Comparison of ENCODE assay signal across 14 cellular contexts in the genomic region with DNA sequence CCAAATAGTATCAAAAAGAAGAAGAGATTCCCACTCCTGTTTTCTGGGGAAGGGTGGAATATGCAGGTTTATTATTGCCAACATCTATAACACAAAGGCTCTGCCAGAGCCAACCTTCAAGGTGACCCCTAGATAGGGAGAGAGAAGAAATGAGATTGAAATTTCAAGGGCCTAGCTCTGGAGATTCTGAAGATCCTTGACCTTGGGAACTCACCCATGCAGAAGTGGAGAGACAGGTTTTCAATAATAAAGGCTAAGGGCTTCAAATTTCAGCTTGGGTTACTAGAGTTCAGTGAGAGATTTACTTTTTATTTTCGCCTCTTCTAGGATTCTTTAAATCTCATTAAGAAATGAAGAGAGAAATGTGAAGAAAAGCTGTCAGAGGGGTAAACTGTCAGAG.
DNase-seq lines count a peak whose midpoint lies in the region; ATAC-seq and TF ChIP-seq lines count a peak whose summit lies in the region.
"Had no signal": no experiment of that assay in that cellular context is flagged by ENCODE, and none has a peak within 500 bp of the region (broad histone marks: within the 10 kb centered on the region; RNA-seq: fewer than 3 reads in every experiment).

No MANE protein-coding gene starts in this region.

- H4K8ac ChIP-seq in IMR-90 (ENCODE audit: low read depth in 2 of 2, low read length in 2 of 2) (no peak overlapping the region), trophoblast cell (ENCODE audit: low read depth, low read length) (no peak overlapping the region)

- H4K91ac ChIP-seq in IMR-90 (ENCODE audit: insufficient read depth, low read depth, low read length) = no peak overlapping the region
- H4K91ac ChIP-seq in trophoblast cell (ENCODE audit: low read depth, low read length) = peak overlapping the region; percentile 21

- H3K9me1 ChIP-seq in IMR-90 (ENCODE audit: insufficient read depth, low read length) = no peaks in the 10 kb centered on the region

- no peak overlapping the region for H2AK9ac ChIP-seq in IMR-90 (replicated peaks; ENCODE audit: low read depth, low read length, poor library complexity)

- TF ChIP-seq RAD21 in IMR-90 (IDR thresholded peaks at IDR 0.05; ENCODE audit: low read length) = no peak

- peak overlapping the region; percentile 17; the same call in 1 of the 2 replicates for H3K4ac ChIP-seq in IMR-90 (ENCODE audit: low read depth, low read length)
- no peak overlapping the region for H3K4ac ChIP-seq in trophoblast cell (ENCODE audit: low read depth, low read length)

- POLR2A ChIA-PET in CD8-positive, alpha-beta memory T cell (lab: Charles Lee) = interaction anchor here (0.9 kb wide), 1 partner anchor 10 kb away, joined by 3 read pairs; no protein-coding TSS in a partner anchor
- POLR2A ChIA-PET in IMR-90 (lab: Charles Lee; ENCODE audit: unreplicated experiment) = no interaction called here

- H3K79me1 ChIP-seq in IMR-90 (ENCODE audit: low read depth in 1 of 2, low read length in 2 of 2) (no peaks in the 10 kb centered on the region), trophoblast cell (ENCODE audit: low read length) (peaks cover 3% of the 10 kb centered on the region)

- no peak for DNase-seq in CD8-positive, alpha-beta memory T cell
- no peak for DNase-seq in IMR-90
- DNase-seq in trophoblast cell = no peak
- DNase-seq in COLO829 (ENCODE audit: low spot score) = no peak
- DNase-seq in kidney tubule cell (ENCODE audit: low spot score) = no peak
- DNase-seq in NCI-H2196 (lab: John Stamatoyannopoulos, UW; ENCODE audit: unreplicated experiment) = no peak
- DNase-seq: amniotic stem cell, Peyer's patch had no signal

- CTCF ChIA-PET in CD8-positive, alpha-beta memory T cell (lab: Charles Lee) = interaction anchor here (0.7 to 2.3 kb wide), 18 partner anchors 9 to 312 kb away, joined by 3 to 9 read pairs (median 3); no protein-coding TSS in a partner anchor
- CTCF ChIA-PET in IMR-90 (lab: Yijun Ruan, JAX) = interaction anchor here (0.8 to 1.1 kb wide), 2 partner anchors 9 to 311 kb away, joined by 3 to 5 read pairs; no protein-coding TSS in a partner anchor

- peaks cover 7 to 18% (median 15%) of the 10 kb centered on the region in 3 donors for H3K36me3 Mint-ChIP-seq in CD8-positive, alpha-beta memory T cell
- peaks cover 17% of the 10 kb centered on the region for H3K36me3 Mint-ChIP-seq in dendritic cell treated with granulocyte-macrophage colony-stimulating factor and Interleukin-4, amounts not matched to agents 40 ng/mL and 50 ng/mL, for 4 days (ENCODE audit: low read depth)

- no peaks in the 10 kb centered on the region for H4K20me1 ChIP-seq in IMR-90 (ENCODE audit: insufficient read depth, low read length)

- no peaks in the 10 kb centered on the region for H3K9me3 ChIP-seq in CD8-positive, alpha-beta memory T cell (ENCODE audit: low read length)
- peaks cover 3% of the 10 kb centered on the region; the same call in 1 of the 2 replicates for H3K9me3 ChIP-seq in IMR-90 (ENCODE audit: control insufficient read depth, insufficient read depth, low read length)
- no peaks in the 10 kb centered on the region for H3K9me3 ChIP-seq in trophoblast cell (ENCODE audit: insufficient read depth, low read depth, low read length)
- H3K9me3 ChIP-seq: Peyer's patch, SJSA1 had no signal

- in situ Hi-C loops in IMR-90 (cut with MboI; ENCODE audit: low sequenced_read_pairs) = loop anchor here (10.0 kb wide), 1 partner anchor 147 kb away; no protein-coding TSS in a partner anchor

- H2AFZ ChIP-seq in IMR-90 (replicated peaks; ENCODE audit: low read length, poor library complexity) (no peak overlapping the region), trophoblast cell (ENCODE audit: insufficient read depth, low read length, poor library complexity) (no peak overlapping the region)

- no peaks in the 10 kb centered on the region for H3K36me3 ChIP-seq in CD8-positive, alpha-beta memory T cell (ENCODE audit: insufficient read depth, low read length)
- H3K36me3 ChIP-seq in IMR-90 (ENCODE audit: control insufficient read depth, insufficient read depth, low read length) = no peaks in the 10 kb centered on the region
- no peaks in the 10 kb centered on the region for H3K36me3 ChIP-seq in trophoblast cell (ENCODE audit: control insufficient read depth in 1 of 2, insufficient read depth in 2 of 2, low read length in 2 of 2)
- H3K36me3 ChIP-seq: Peyer's patch had no signal

- ATAC-seq in IMR-90 (ENCODE audit: low read depth) = no peak

- no peaks in the 10 kb centered on the region for H3K79me2 ChIP-seq in trophoblast cell (ENCODE audit: control insufficient read depth, insufficient read depth, low read length, poor library complexity)

- peak overlapping the region; percentile 42 for H2BK12ac ChIP-seq in trophoblast cell (ENCODE audit: low read length)

- H3K18ac ChIP-seq in IMR-90 (ENCODE audit: low read depth, low read length) (peak overlapping the region; percentile 10; the same call in 1 of the 2 replicates), trophoblast cell (ENCODE audit: low read length) (no peak overlapping the region)

- TF ChIP-seq CTCF in IMR-90 (conservative IDR thresholded peaks at IDR 0.05; ENCODE audit: low read depth, low read length) = no peak

- H4K5ac ChIP-seq in IMR-90 (ENCODE audit: low read depth, low read length) = no peak overlapping the region

- H3K14ac ChIP-seq in IMR-90 (replicated peaks; ENCODE audit: low read depth, low read length) = no peak overlapping the region
- no peak overlapping the region for H3K14ac ChIP-seq in trophoblast cell (ENCODE audit: low read length)

- H3K4me3 ChIP-seq in CD8-positive, alpha-beta memory T cell (ENCODE audit: low read length) = no peak overlapping the region
- no peak overlapping the region for H3K4me3 ChIP-seq in IMR-90 (ENCODE audit: insufficient read depth, low read depth, low read length)
- H3K4me3 ChIP-seq in trophoblast cell (ENCODE audit: low read depth, low read length) = no peak overlapping the region
- H3K4me3 ChIP-seq: Peyer's patch, SJSA1 had no signal

- no CpG with 5 or more reads among the region's 1 CpG for WGBS in IMR-90 (ENCODE audit: extremely low coverage in 2 of 2, insufficient read length in 1 of 2), 2 experiments
- WGBS in trophoblast cell (ENCODE audit: extremely low coverage, insufficient coverage, insufficient read length) = no CpG with 5 or more reads among the region's 1 CpG

- dilution Hi-C loops in IMR-90 (cut with HindIII; ENCODE audit: low sequenced_read_pairs, unreplicated experiment) = no loop called here

- H3K27me3 Mint-ChIP-seq in CD8-positive, alpha-beta memory T cell = no peaks in the 10 kb centered on the region
- H3K27me3 Mint-ChIP-seq in dendritic cell treated with granulocyte-macrophage colony-stimulating factor and Interleukin-4, amounts not matched to agents 40 ng/mL and 50 ng/mL, for 4 days = no peaks in the 10 kb centered on the region

- H4K12ac ChIP-seq in trophoblast cell (ENCODE audit: low read depth, low read length) = no peak overlapping the region

- H2BK120ac ChIP-seq in IMR-90 (ENCODE audit: low read depth, low read length) = 0 out of 2 replicates have a peak overlapping the region, but pooled peaks have one; percentile 65
- H2BK120ac ChIP-seq in trophoblast cell (ENCODE audit: insufficient read depth, low read length, poor library complexity) = no peak overlapping the region

- no peak overlapping the region for H3K4me2 ChIP-seq in IMR-90 (ENCODE audit: low read depth, low read length)
- H3K4me2 ChIP-seq in trophoblast cell (ENCODE audit: low read length) = no peak overlapping the region

- BruUV-seq in IMR-90 (replicated peaks; lab: Mats Ljungman, UMichigan) = no TSS peak

- H2BK15ac ChIP-seq in IMR-90 (ENCODE audit: low read depth, low read length) = peak overlapping the region; percentile 60; the same call in 1 of the 3 replicates

- H3K4me3 Mint-ChIP-seq in CD8-positive, alpha-beta memory T cell = no peak overlapping the region
- H3K4me3 Mint-ChIP-seq in dendritic cell treated with granulocyte-macrophage colony-stimulating factor and Interleukin-4, amounts not matched to agents 40 ng/mL and 50 ng/mL, for 4 days = no peak overlapping the region
- H3K4me3 Mint-ChIP-seq: stimulated activated naive B cell treated with anti-CD40 and anti-IgM and Interleukin-4, amounts not matched to agents 10 μg/mL and 1 μg/mL and 100 μg/mL, for 72 hours; T-helper 1 cell treated with Interleukin-12 subunit alpha and Interleukin-12 subunit beta and Interleukin-4 antibody, amounts not matched to agents 30 μg/mL and 1 μg/mL, for 36 hours had no signal

- H3K9me3 Mint-ChIP-seq in CD8-positive, alpha-beta memory T cell = peaks cover 6 to 17% (median 13%) of the 10 kb centered on the region in 5 donors
- H3K9me3 Mint-ChIP-seq in dendritic cell treated with granulocyte-macrophage colony-stimulating factor and Interleukin-4, amounts not matched to agents 40 ng/mL and 50 ng/mL, for 4 days = no peaks in the 10 kb centered on the region
- H3K9me3 Mint-ChIP-seq: H9 had no signal

- no peak overlapping the region for H2BK5ac ChIP-seq in IMR-90 (ENCODE audit: low read depth, low read length, poor library complexity, severe bottlenecking)
- H2BK5ac ChIP-seq in trophoblast cell (ENCODE audit: low read depth, low read length, poor library complexity) = no peak overlapping the region

- H2BK20ac ChIP-seq in IMR-90 (ENCODE audit: low read depth, low read length) = no peak overlapping the region; the same call in 1 of the 2 replicates

- no peak overlapping the region for H3K27ac ChIP-seq in CD8-positive, alpha-beta memory T cell (ENCODE audit: low read depth, low read length)
- no peak overlapping the region for H3K27ac ChIP-seq in IMR-90 (ENCODE audit: insufficient read depth, low read length)
- H3K27ac ChIP-seq in trophoblast cell (ENCODE audit: low read depth, low read length) = no peak overlapping the region
- H3K27ac ChIP-seq: foreskin keratinocyte, Peyer's patch, SJSA1 had no signal

- TF ChIP-seq POLR2A in IMR-90 (IDR thresholded peaks at IDR 0.05; ENCODE audit: low read depth, low read length) = no peak

- no peaks in the 10 kb centered on the region for H3K27me3 ChIP-seq in CD8-positive, alpha-beta memory T cell (ENCODE audit: insufficient read depth, low read length, poor library complexity, severe bottlenecking)
- H3K27me3 ChIP-seq in IMR-90 (ENCODE audit: control insufficient read depth, insufficient read depth, low read length) (no peaks in the 10 kb centered on the region), trophoblast cell (ENCODE audit: insufficient read depth, low read length) (no peaks in the 10 kb centered on the region)
- H3K27me3 ChIP-seq: foreskin keratinocyte, Peyer's patch, SJSA1 had no signal

- peaks cover 38% of the 10 kb centered on the region for H3K4me1 ChIP-seq in CD8-positive, alpha-beta memory T cell (ENCODE audit: insufficient read depth, low read length)
- H3K4me1 ChIP-seq in IMR-90 (ENCODE audit: control insufficient read depth, insufficient read depth, low read length) (peaks cover 9% of the 10 kb centered on the region), trophoblast cell (ENCODE audit: control insufficient read depth in 1 of 2, insufficient read depth in 2 of 2, low read length in 2 of 2) (peaks cover 3 to 5% of the 10 kb centered on the region in 2 experiments)
- H3K4me1 ChIP-seq: Peyer's patch had no signal

- intact Hi-C loops in IMR-90 (cut with micrococcal nuclease) = loop anchor here (5.0 to 10.0 kb wide), 2 partner anchors 130 to 247 kb away; no protein-coding TSS in a partner anchor
- intact Hi-C loops in dendritic cell treated with granulocyte-macrophage colony-stimulating factor and Interleukin-4, amounts not matched to agents 40 ng/mL and 50 ng/mL, for 4 days (cut with micrococcal nuclease) = loop anchor here (5.0 kb wide), 2 partner anchors 65 to 155 kb away; no protein-coding TSS in a partner anchor

- no peak overlapping the region for H3K9ac ChIP-seq in IMR-90 (ENCODE audit: low read depth, low read length)
- no peak overlapping the region for H3K9ac ChIP-seq in trophoblast cell (ENCODE audit: low read length)

- H3K56ac ChIP-seq in IMR-90 (ENCODE audit: extremely low read depth, insufficient read depth, low read length) = no peak overlapping the region

- peak overlapping the region; percentile 24 to 91 (median 64) for H3K27ac Mint-ChIP-seq in CD8-positive, alpha-beta memory T cell
- peak overlapping the region; percentile 91 for H3K27ac Mint-ChIP-seq in dendritic cell treated with granulocyte-macrophage colony-stimulating factor and Interleukin-4, amounts not matched to agents 40 ng/mL and 50 ng/mL, for 4 days
- H3K27ac Mint-ChIP-seq: H9; stimulated activated naive B cell treated with anti-CD40 and anti-IgM and Interleukin-4, amounts not matched to agents 10 μg/mL and 1 μg/mL and 100 μg/mL, for 72 hours had no signal

- peaks cover 72 to 83% (median 81%) of the 10 kb centered on the region in 3 donors for H3K4me1 Mint-ChIP-seq in CD8-positive, alpha-beta memory T cell
- H3K4me1 Mint-ChIP-seq in dendritic cell treated with granulocyte-macrophage colony-stimulating factor and Interleukin-4, amounts not matched to agents 40 ng/mL and 50 ng/mL, for 4 days (ENCODE audit: low read depth) = peaks cover 78% of the 10 kb centered on the region

- no peak overlapping the region for H2AK5ac ChIP-seq in IMR-90 (ENCODE audit: low read depth, low read length)
- H2AK5ac ChIP-seq in trophoblast cell (ENCODE audit: low read length) = no peak overlapping the region

- H3K23ac ChIP-seq in IMR-90 (ENCODE audit: low read depth, low read length) (no peak overlapping the region), trophoblast cell (ENCODE audit: low read length) (no peak overlapping the region)
